In the genomic region with DNA sequence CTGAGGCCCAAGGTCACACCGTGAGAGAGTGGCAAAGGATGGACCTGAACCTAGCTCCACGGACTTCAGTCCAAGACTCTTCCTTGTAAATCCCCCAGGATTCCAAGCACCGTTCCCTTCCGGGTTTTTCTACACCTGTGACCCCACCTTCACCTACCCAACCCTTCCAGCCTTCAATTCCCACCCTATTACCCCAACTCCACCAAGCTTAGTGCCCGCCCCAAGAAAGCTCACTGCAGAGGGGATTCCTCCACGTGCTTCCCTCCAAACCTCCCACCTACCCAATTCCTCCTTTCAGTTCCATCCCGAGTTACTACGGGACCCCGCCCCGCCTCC, we compare ENCODE assay signal across 8 cellular contexts. TPM values are rescaled to one million over a fixed set of nuclear protein-coding genes. Genes with fewer than 3 reads are reported as not detected.
DNase-seq lines count a peak whose midpoint lies in the region; ATAC-seq and TF ChIP-seq lines count a peak whose summit lies in the region.

No MANE protein-coding gene starts in this region.

- DNase-seq in AG04450 (ENCODE audit: low read depth, low spot score), result no peak
- DNase-seq in NCI-H510A treated with DMSO at 0.1 percent for 48 hours (lab: John Stamatoyannopoulos, UW), result peak; percentile 70
- no peak for DNase-seq in NCI-H1092 (lab: John Stamatoyannopoulos, UW)
- no peak for DNase-seq in SKM-1 treated with dmso at 0.1 percent for 144 hours (lab: John Stamatoyannopoulos, UW; ENCODE audit: unreplicated experiment)
- no peak for DNase-seq in NCI-H1092 treated with DMSO at 0.1 percent for 48 hours (lab: John Stamatoyannopoulos, UW)

- H3K4me3 ChIP-seq in AG04450 (ENCODE audit: low read depth, low read length) (peak overlapping the region; percentile 95), mononuclear cell (ENCODE audit: low read length) (peak overlapping the region; percentile 89)

- CTCF ChIA-PET in AG04450 (lab: Charles Lee), result interaction anchor here (0.9 to 2.5 kb wide), 4 partner anchors 37 to 164 kb away, joined by 3 to 14 read pairs (median 8); no protein-coding TSS in a partner anchor

- POLR2A ChIA-PET in AG04450 (lab: Yijun Ruan, JAX), result interaction anchor here (0.6 to 2.5 kb wide), 11 partner anchors 10 to 104 kb away, joined by 3 to 14 read pairs (median 5); a partner anchor contains a TSS

- peaks cover 74% of the 10 kb centered on the region for H3K4me1 ChIP-seq in mononuclear cell (ENCODE audit: insufficient read depth, low read length)

- ATAC-seq in GM21515 (IDR thresholded peaks at IDR 0.05; ENCODE audit: unreplicated experiment), result peak; percentile 7

- H3K9me3 ChIP-seq in AG04450 (ENCODE audit: control insufficient read depth, insufficient read depth, low read length), result no peaks in the 10 kb centered on the region
- no peaks in the 10 kb centered on the region for H3K9me3 ChIP-seq in mononuclear cell (ENCODE audit: low read depth, low read length)

- TF ChIP-seq CTCF in AG04450 (IDR thresholded peaks at IDR 0.05; ENCODE audit: low read depth, low read length), result no peak

- H3K27me3 ChIP-seq in AG04450 (ENCODE audit: control insufficient read depth, insufficient read depth, low read length), result no peaks in the 10 kb centered on the region
- no peaks in the 10 kb centered on the region for H3K27me3 ChIP-seq in mononuclear cell (ENCODE audit: insufficient read depth, low read length)

- H3K27ac ChIP-seq in AG04450 (ENCODE audit: low read depth, low read length) (peak overlapping the region; percentile 68), cingulate gyrus (ENCODE audit: low read depth, low read length) (peak overlapping the region; percentile 91)

RNA-seq across cellular contexts. Expression of a gene that starts 0.5 kb away (rescaled TPM):
- 20.8 and 27.8 TPM in 2 replicates for polyA plus RNA-seq in AG04450 (2011; rRNA removed)
- 20.0 and 28.6 TPM in 2 replicates for polyA minus RNA-seq in AG04450 (2011; rRNA and poly(A)+ RNA removed)
- total RNA-seq in mononuclear cell, result 38.8 TPM

RNA-seq across cellular contexts. Expression of a gene that starts 2.0 kb away (rescaled TPM):
- 1.6 and 1.8 TPM in 2 replicates for polyA plus RNA-seq in AG04450 (2011; rRNA removed)
- polyA minus RNA-seq in AG04450 (2011; rRNA and poly(A)+ RNA removed), result 1.0 and 1.5 TPM in 2 replicates
- total RNA-seq in mononuclear cell, result 0.42 TPM

RNA-seq across cellular contexts. Expression of a gene that starts 13.4 kb away (rescaled TPM):
- 25.5 and 36.4 TPM in 2 replicates for polyA plus RNA-seq in AG04450 (2011; rRNA removed)
- polyA minus RNA-seq in AG04450 (2011; rRNA and poly(A)+ RNA removed), result 19.2 and 25.4 TPM in 2 replicates
- 16.5 TPM for total RNA-seq in mononuclear cell

RNA-seq across cellular contexts. Expression of a gene that starts 17.0 kb away (rescaled TPM):
- polyA plus RNA-seq in AG04450 (2011; rRNA removed), result not detected in 2 replicates
- not detected in 2 replicates for polyA minus RNA-seq in AG04450 (2011; rRNA and poly(A)+ RNA removed)
- not detected for total RNA-seq in mononuclear cell

RNA-seq across cellular contexts. Expression of a gene that starts 34.3 kb away (rescaled TPM):
- polyA plus RNA-seq in AG04450 (2011; rRNA removed), result 0.20 and 0.26 TPM in 2 replicates
- not detected in 2 replicates for polyA minus RNA-seq in AG04450 (2011; rRNA and poly(A)+ RNA removed)
- 0.94 TPM for total RNA-seq in mononuclear cell
